In genomic region chr9:102642651-102643050, GRCh38 we compare ENCODE assay signal across 36 cellular contexts.
"Had no signal": no experiment of that assay in that cellular context is flagged by ENCODE, and none has a peak within 500 bp of the region (broad histone marks: within the 10 kb centered on the region; RNA-seq: fewer than 3 reads in every experiment).

No MANE protein-coding gene starts in this region.

- DNase-seq: activated CD4-positive, alpha-beta memory T cell treated with anti-CD3 and anti-CD28 coated beads, Interleukin-2, amount 10 ng/mL, durations not matched to agents 7 days and 5 days; activated CD4-positive, alpha-beta T cell treated with anti-CD3 and anti-CD28 coated beads for 1 hour; activated CD4-positive, alpha-beta T cell treated with anti-CD3 and anti-CD28 coated beads for 48 hours; activated CD4-positive, CD25-positive, alpha-beta regulatory T cell; activated CD8-positive, alpha-beta memory T cell treated with anti-CD3 and anti-CD28 coated beads for 24 hours; activated CD8-positive, alpha-beta memory T cell treated with anti-CD3 and anti-CD28 coated beads, Interleukin-2, amount 10 ng/mL, durations not matched to agents 7 days and 5 days; activated CD8-positive, alpha-beta memory T cell treated with anti-CD3 and anti-CD28 coated beads, Interleukin-2, amount 50 U/mL, for 48 hours; activated effector memory CD4-positive, alpha-beta T cell treated with Interleukin-2 at 50 U/mL for 16 hours; activated naive CD4-positive, alpha-beta T cell treated with anti-CD3 and anti-CD28 coated beads, Interleukin-2, amount 10 ng/mL, durations not matched to agents 7 days and 5 days; activated T-cell treated with anti-CD3 and anti-CD28 coated beads, Interleukin-2, amount 50 U/mL, for 48 hours; amniotic stem cell; aorta; MM.1S; MV-4-11; NCI-H1092; NCI-H1436 treated with DMSO at 0.1 percent for 48 hours; NCI-H187; NCI-H2029 treated with DMSO at 0.1 percent for 48 hours; NCI-H2107; NCI-H2171; NCI-H510A; NCI-H526; NCI-H748 treated with DMSO at 0.1 percent for 48 hours; NK-92 treated with Interleukin-12 subunit alpha and Interleukin-12 subunit beta, amount 100 ng/mL, for 24 hours; PC-9; SIG-M5; SW 1271; T-helper 1 cell; T-helper 2 cell; T-helper 9 cell had no signal

- H3K36me3 Mint-ChIP-seq: activated CD8-positive, alpha-beta memory T cell treated with anti-CD3 and anti-CD28 coated beads, Interleukin-2, amount 10 ng/mL, durations not matched to agents 7 days and 5 days; activated naive CD4-positive, alpha-beta T cell treated with anti-CD3 and anti-CD28 coated beads, Interleukin-2, amount 10 ng/mL, durations not matched to agents 7 days and 5 days; activated naive CD8-positive, alpha-beta T cell had no signal

- H3K4me3 Mint-ChIP-seq: activated CD4-positive, alpha-beta memory T cell treated with anti-CD3 and anti-CD28 coated beads, Interleukin-2, amount 10 ng/mL, durations not matched to agents 7 days and 5 days; activated CD8-positive, alpha-beta memory T cell treated with anti-CD3 and anti-CD28 coated beads, Interleukin-2, amount 10 ng/mL, durations not matched to agents 7 days and 5 days; activated naive CD4-positive, alpha-beta T cell treated with anti-CD3 and anti-CD28 coated beads, Interleukin-2, amount 10 ng/mL, durations not matched to agents 7 days and 5 days; activated naive CD8-positive, alpha-beta T cell; central memory CD8-positive, alpha-beta T cell had no signal

- H3K27ac Mint-ChIP-seq: activated CD4-positive, alpha-beta memory T cell treated with anti-CD3 and anti-CD28 coated beads, Interleukin-2, amount 10 ng/mL, durations not matched to agents 7 days and 5 days; activated CD8-positive, alpha-beta memory T cell treated with anti-CD3 and anti-CD28 coated beads, Interleukin-2, amount 10 ng/mL, durations not matched to agents 7 days and 5 days; activated naive CD4-positive, alpha-beta T cell treated with anti-CD3 and anti-CD28 coated beads, Interleukin-2, amount 10 ng/mL, durations not matched to agents 7 days and 5 days; activated naive CD8-positive, alpha-beta T cell had no signal

- H3K27ac ChIP-seq: cardiac muscle cell, PC-9, RWPE1, VCaP had no signal

- H2AFZ ChIP-seq: PC-9 had no signal

- H3K27me3 Mint-ChIP-seq: activated CD4-positive, alpha-beta memory T cell treated with anti-CD3 and anti-CD28 coated beads, Interleukin-2, amount 10 ng/mL, durations not matched to agents 7 days and 5 days; activated CD8-positive, alpha-beta memory T cell treated with anti-CD3 and anti-CD28 coated beads, Interleukin-2, amount 10 ng/mL, durations not matched to agents 7 days and 5 days; activated naive CD4-positive, alpha-beta T cell treated with anti-CD3 and anti-CD28 coated beads, Interleukin-2, amount 10 ng/mL, durations not matched to agents 7 days and 5 days; activated naive CD8-positive, alpha-beta T cell; central memory CD8-positive, alpha-beta T cell had no signal

- H3K4me1 Mint-ChIP-seq: activated CD4-positive, alpha-beta memory T cell treated with anti-CD3 and anti-CD28 coated beads, Interleukin-2, amount 10 ng/mL, durations not matched to agents 7 days and 5 days; activated CD8-positive, alpha-beta memory T cell treated with anti-CD3 and anti-CD28 coated beads, Interleukin-2, amount 10 ng/mL, durations not matched to agents 7 days and 5 days; activated naive CD4-positive, alpha-beta T cell treated with anti-CD3 and anti-CD28 coated beads, Interleukin-2, amount 10 ng/mL, durations not matched to agents 7 days and 5 days; central memory CD8-positive, alpha-beta T cell had no signal

- H3K4me2 ChIP-seq: PC-9 had no signal

- ATAC-seq: activated CD8-positive, alpha-beta memory T cell treated with anti-CD3 and anti-CD28 coated beads, Interleukin-2, amount 10 ng/mL, durations not matched to agents 7 days and 5 days; Right ventricle myocardium inferior had no signal

- H3K9me3 Mint-ChIP-seq: activated naive CD4-positive, alpha-beta T cell treated with anti-CD3 and anti-CD28 coated beads, Interleukin-2, amount 10 ng/mL, durations not matched to agents 7 days and 5 days had no signal

- H3K27me3 ChIP-seq: cardiac muscle cell had no signal
